In genomic region chr4:152190907-152191306, GRCh38 we compare ENCODE assay signal across 28 cellular contexts.
"Had no signal": no experiment of that assay in that cellular context is flagged by ENCODE, and none has a peak within 500 bp of the region (broad histone marks: within the 10 kb centered on the region; RNA-seq: fewer than 3 reads in every experiment).

No MANE protein-coding gene starts in this region.

- H3K4me2 ChIP-seq: neural progenitor cell had no signal

- H3K27me3 Mint-ChIP-seq: stimulated activated naive CD8-positive, alpha-beta T cell treated with anti-CD3 and anti-CD28 coated beads, Interleukin-15, Interleukin-2, amounts not matched to agents 100 ng/mL and 50 ng/mL, for 24 hours had no signal

- H3K36me3 Mint-ChIP-seq: neural progenitor cell; stimulated activated effector memory CD8-positive, alpha-beta T cell treated with anti-CD3 and anti-CD28 coated beads, Interleukin-12 subunit alpha, Interleukin-12 subunit beta, amount 100 ng/mL, for 72 hours; stimulated activated naive B cell treated with anti-CD40 and anti-IgM and Interleukin-4, amounts not matched to agents 10 μg/mL and 1 μg/mL and 100 μg/mL, for 72 hours had no signal

- H3K4me3 ChIP-seq: neural progenitor cell, ovary, psoas muscle, right lobe of liver, sigmoid colon, stomach, thoracic aorta, thyroid gland, tibial nerve, upper lobe of left lung, vagina had no signal

- ATAC-seq: psoas muscle; right cardiac atrium; right lobe of liver; stimulated activated effector memory CD8-positive, alpha-beta T cell treated with anti-CD3 and anti-CD28 coated beads, Interleukin-12 subunit alpha, Interleukin-12 subunit beta, amount 100 ng/mL, for 72 hours; stimulated activated naive B cell treated with anti-CD40 and anti-IgM and Interleukin-4, amounts not matched to agents 10 μg/mL and 1 μg/mL and 100 μg/mL, for 72 hours had no signal

- H3K9me3 Mint-ChIP-seq: neural progenitor cell; stimulated activated effector memory CD8-positive, alpha-beta T cell treated with anti-CD3 and anti-CD28 coated beads, Interleukin-12 subunit alpha, Interleukin-12 subunit beta, amount 100 ng/mL, for 72 hours; stimulated activated naive B cell treated with anti-CD40 and anti-IgM and Interleukin-4, amounts not matched to agents 10 μg/mL and 1 μg/mL and 100 μg/mL, for 72 hours; stimulated activated naive CD8-positive, alpha-beta T cell treated with anti-CD3 and anti-CD28 coated beads, Interleukin-15, Interleukin-2, amounts not matched to agents 100 ng/mL and 50 ng/mL, for 24 hours had no signal

- H3K27me3 ChIP-seq: neural progenitor cell, ovary, right lobe of liver, sigmoid colon, stomach, thyroid gland, tibial nerve, upper lobe of left lung, vagina had no signal

- FAIRE-seq: small intestine, urothelium cell line had no signal

- H3K4me3 Mint-ChIP-seq: nephron; neural progenitor cell; stimulated activated effector memory CD8-positive, alpha-beta T cell treated with anti-CD3 and anti-CD28 coated beads, Interleukin-12 subunit alpha, Interleukin-12 subunit beta, amount 100 ng/mL, for 72 hours; stimulated activated naive B cell treated with anti-CD40 and anti-IgM and Interleukin-4, amounts not matched to agents 10 μg/mL and 1 μg/mL and 100 μg/mL, for 72 hours; stimulated activated naive CD8-positive, alpha-beta T cell treated with anti-CD3 and anti-CD28 coated beads, Interleukin-15, Interleukin-2, amounts not matched to agents 100 ng/mL and 50 ng/mL, for 24 hours had no signal

- H3K27ac Mint-ChIP-seq: nephron; neural progenitor cell; progenitor cell of endocrine pancreas; stimulated activated effector memory CD8-positive, alpha-beta T cell treated with anti-CD3 and anti-CD28 coated beads, Interleukin-12 subunit alpha, Interleukin-12 subunit beta, amount 100 ng/mL, for 72 hours; stimulated activated naive B cell treated with anti-CD40 and anti-IgM and Interleukin-4, amounts not matched to agents 10 μg/mL and 1 μg/mL and 100 μg/mL, for 72 hours; stimulated activated naive CD8-positive, alpha-beta T cell treated with anti-CD3 and anti-CD28 coated beads, Interleukin-15, Interleukin-2, amounts not matched to agents 100 ng/mL and 50 ng/mL, for 24 hours had no signal

- H3K9ac ChIP-seq: neural progenitor cell, parathyroid adenoma had no signal

- H3K36me3 ChIP-seq: neural progenitor cell, ovary, right lobe of liver, sigmoid colon, stomach, thoracic aorta, thyroid gland, tibial nerve, upper lobe of left lung, vagina had no signal

- H3K9me3 ChIP-seq: ovary, right lobe of liver, sigmoid colon, stomach, thoracic aorta, thyroid gland, upper lobe of left lung, vagina had no signal

- DNase-seq: occipital lobe; ovary; posterior cingulate gyrus; psoas muscle; right cardiac atrium; right lobe of liver; sigmoid colon; small intestine; stimulated activated CD4-positive, alpha-beta T cell treated with anti-CD3 and anti-CD28 coated beads, Interleukin-15, amount 100 ng/mL, for 24 hours; stimulated activated CD4-positive, alpha-beta T cell treated with anti-CD3 and anti-CD28 coated beads, Interleukin-2, amount 100 ng/mL, for 24 hours; stimulated activated CD4-positive, alpha-beta T cell treated with anti-CD3 and anti-CD28 coated beads, Interleukin-2, amount 100 ng/mL, for 48 hours; stimulated activated CD4-positive, alpha-beta T cell treated with anti-CD3 and anti-CD28 coated beads, Interleukin-4, amount 100 ng/mL, for 24 hours; stimulated activated naive B cell treated with anti-CD40 and anti-IgM and Interleukin-4, amounts not matched to agents 10 μg/mL and 1 μg/mL and 100 μg/mL, for 72 hours; stimulated activated naive CD4-positive, alpha-beta T cell treated with Interleukin-2 at 50 U/mL for 16 hours; stomach; thyroid gland; trophoblast cell; upper lobe of left lung had no signal

- H3K4me1 ChIP-seq: neural progenitor cell, parathyroid adenoma, right lobe of liver, sigmoid colon, stomach, thyroid gland, tibial nerve, upper lobe of left lung, vagina had no signal

- H3K27ac ChIP-seq: neural progenitor cell, ovary, parathyroid adenoma, psoas muscle, right lobe of liver, sigmoid colon, stomach, thoracic aorta, thyroid gland, tibial nerve, upper lobe of left lung, vagina had no signal
